ENCODE assay signal across 3 cellular contexts in genomic region chr16:22078656-22079055, GRCh38.
A peak's percentile ranks its signal among the peaks of the same experiment; 100 is the strongest.
TF ChIP-seq lines count a peak whose summit lies in the region.

No MANE protein-coding gene starts in this region.

TF ChIP-seq in HepG2, 621 proteins besides CTCF, POLR2A, EP300 and RAD21:
- TF ChIP-seq MAFK (conservative IDR thresholded peaks at IDR 0.05 in 1 of 2, IDR thresholded peaks at IDR 0.05 in 1 of 2; ENCODE audit: low read length in 2 of 2) (peak; percentile 80 to 87), HNRNPUL1 (IDR thresholded peaks at IDR 0.05; ENCODE audit: low read depth, low read length) (no peak), MAFF (IDR thresholded peaks at IDR 0.05; ENCODE audit: low read depth, low read length) (peak; percentile 79)

TF ChIP-seq in IMR-90, 13 proteins besides CTCF, POLR2A, EP300 and RAD21:
- TF ChIP-seq ELK1 (IDR thresholded peaks at IDR 0.05; ENCODE audit: borderline replicate concordance, low read depth, low read length) (no peak), CEBPB (IDR thresholded peaks at IDR 0.05; ENCODE audit: low read depth, low read length) (no peak), FOS (IDR thresholded peaks at IDR 0.05; ENCODE audit: low read depth, low read length) (no peak), RFX5 (IDR thresholded peaks at IDR 0.05; ENCODE audit: low read depth, low read length) (no peak), SMC3 (IDR thresholded peaks at IDR 0.05; ENCODE audit: low read depth, low read length) (no peak), RCOR1 (IDR thresholded peaks at IDR 0.05; ENCODE audit: insufficient replicate concordance, low read length) (no peak), CHD1 (IDR thresholded peaks at IDR 0.05; ENCODE audit: low read depth, low read length) (no peak), MAFK (IDR thresholded peaks at IDR 0.05; ENCODE audit: low read depth, low read length) (peak; percentile 60)

TF ChIP-seq in GM12891, 5 proteins besides CTCF, POLR2A, EP300 and RAD21:
- no peak for TF ChIP-seq TAF1 (IDR thresholded peaks at IDR 0.05; ENCODE audit: low read depth, low read length)
- TF ChIP-seq SPI1 (IDR thresholded peaks at IDR 0.05; ENCODE audit: low read depth, low read length), result no peak
- no peak for TF ChIP-seq POU2F2 (IDR thresholded peaks at IDR 0.05; ENCODE audit: low read depth, low read length)
- TF ChIP-seq PAX5 (IDR thresholded peaks at IDR 0.05; ENCODE audit: insufficient read depth, low read length, severe bottlenecking), result no peak
- no peak for TF ChIP-seq POLR2AphosphoS5 (IDR thresholded peaks at IDR 0.05; ENCODE audit: low read depth, low read length)
TF ChIP-seq in GM12891: peak in this region for 0.
